Comparison of ENCODE assay signal across 1 cellular context in the genomic region with DNA sequence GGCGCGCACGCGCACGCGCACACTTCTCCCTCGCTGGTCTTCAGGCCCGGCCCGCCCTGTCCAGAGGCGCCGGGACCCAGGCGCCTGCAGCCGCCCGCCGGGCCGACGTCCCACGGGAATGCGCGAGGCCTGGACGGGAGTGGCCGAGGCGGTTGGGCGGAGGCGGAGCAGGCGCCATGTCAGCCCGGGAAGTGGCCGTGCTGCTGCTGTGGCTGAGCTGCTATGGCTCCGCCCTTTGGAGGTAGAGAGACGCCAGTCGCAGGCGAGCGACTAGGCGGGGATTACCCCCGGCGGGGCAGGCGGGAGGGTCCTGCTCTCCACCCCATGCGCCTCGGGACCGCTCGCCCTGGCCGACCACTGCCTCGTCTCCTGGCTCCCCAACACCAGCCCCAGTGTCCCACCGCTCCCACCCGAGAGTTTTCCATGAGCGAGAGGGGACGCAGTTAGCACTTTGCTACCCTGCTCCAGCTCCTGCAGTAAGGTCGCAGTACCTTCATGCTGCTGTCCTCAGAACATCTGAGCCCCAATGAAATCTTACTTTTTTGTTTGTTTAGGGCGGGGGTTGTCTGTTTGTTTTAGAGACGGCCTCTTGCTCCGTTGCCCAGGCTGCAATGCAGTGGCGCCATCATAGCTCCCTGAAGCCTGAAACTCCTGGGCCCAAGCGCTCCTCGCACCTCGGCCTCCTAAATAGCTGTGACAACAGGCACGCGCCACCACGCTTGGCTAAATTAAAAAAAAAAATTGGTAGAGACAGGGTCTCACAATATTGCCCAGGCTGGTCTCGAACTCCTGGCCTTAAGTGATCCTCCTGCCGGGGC.
TF ChIP-seq lines count a peak whose summit lies in the region.

A gene with protein sequence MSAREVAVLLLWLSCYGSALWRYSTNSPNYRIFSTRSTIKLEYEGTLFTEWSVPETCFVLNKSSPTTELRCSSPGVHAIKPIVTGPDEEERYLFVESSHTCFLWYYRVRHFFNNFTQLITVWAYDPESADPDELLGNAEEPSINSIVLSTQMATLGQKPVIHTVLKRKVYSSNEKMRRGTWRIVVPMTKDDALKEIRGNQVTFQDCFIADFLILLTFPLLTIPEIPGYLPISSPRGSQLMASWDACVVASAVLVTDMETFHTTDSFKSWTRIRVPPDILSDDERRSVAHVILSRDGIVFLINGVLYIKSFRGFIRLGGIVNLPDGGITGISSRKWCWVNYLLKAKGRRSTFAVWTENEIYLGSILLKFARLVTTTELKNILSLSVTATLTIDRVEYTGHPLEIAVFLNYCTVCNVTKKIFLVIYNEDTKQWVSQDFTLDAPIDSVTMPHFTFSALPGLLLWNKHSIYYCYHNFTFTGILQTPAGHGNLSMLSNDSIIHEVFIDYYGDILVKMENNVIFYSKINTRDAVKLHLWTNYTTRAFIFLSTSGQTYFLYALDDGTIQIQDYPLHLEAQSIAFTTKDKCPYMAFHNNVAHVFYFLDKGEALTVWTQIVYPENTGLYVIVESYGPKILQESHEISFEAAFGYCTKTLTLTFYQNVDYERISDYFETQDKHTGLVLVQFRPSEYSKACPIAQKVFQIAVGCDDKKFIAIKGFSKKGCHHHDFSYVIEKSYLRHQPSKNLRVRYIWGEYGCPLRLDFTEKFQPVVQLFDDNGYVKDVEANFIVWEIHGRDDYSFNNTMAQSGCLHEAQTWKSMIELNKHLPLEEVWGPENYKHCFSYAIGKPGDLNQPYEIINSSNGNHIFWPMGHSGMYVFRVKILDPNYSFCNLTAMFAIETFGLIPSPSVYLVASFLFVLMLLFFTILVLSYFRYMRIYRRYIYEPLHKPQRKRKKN (plus strand): TSS at position 20 of the 818 bp plus-strand sequence. CDS start 157 bp downstream, at position 177.

TF ChIP-seq in HCT116, 20 proteins besides CTCF, POLR2A, EP300 and RAD21:
- TF ChIP-seq ELF1 (IDR thresholded peaks at IDR 0.05; ENCODE audit: borderline replicate concordance, low read depth) (no peak), JUND (IDR thresholded peaks at IDR 0.05) (no peak), CEBPB (IDR thresholded peaks at IDR 0.05; ENCODE audit: low read depth) (no peak), EGR1 (IDR thresholded peaks at IDR 0.05; ENCODE audit: low read depth) (no peak), EZH2phosphoT487 (IDR thresholded peaks at IDR 0.05; ENCODE audit: borderline replicate concordance) (no peak), YY1 (IDR thresholded peaks at IDR 0.05; ENCODE audit: extremely low read depth, insufficient replicate concordance, low read depth, low read length) (no peak), CBX3 (IDR thresholded peaks at IDR 0.05; ENCODE audit: low read depth) (no peak), SP1 (IDR thresholded peaks at IDR 0.05; ENCODE audit: low read depth) (no peak), EZH2 (IDR thresholded peaks at IDR 0.05) (no peak), POLR2AphosphoS5 (IDR thresholded peaks at IDR 0.05; ENCODE audit: low read depth, low read length) (no peak), FOSL1 (IDR thresholded peaks at IDR 0.05; ENCODE audit: low read depth) (no peak), SRF (IDR thresholded peaks at IDR 0.05; ENCODE audit: low read depth) (no peak)
- TF ChIP-seq, protein P1, sequence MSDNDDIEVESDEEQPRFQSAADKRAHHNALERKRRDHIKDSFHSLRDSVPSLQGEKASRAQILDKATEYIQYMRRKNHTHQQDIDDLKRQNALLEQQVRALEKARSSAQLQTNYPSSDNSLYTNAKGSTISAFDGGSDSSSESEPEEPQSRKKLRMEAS (IDR thresholded peaks at IDR 0.05) = no peak
- TF ChIP-seq, protein P2, sequence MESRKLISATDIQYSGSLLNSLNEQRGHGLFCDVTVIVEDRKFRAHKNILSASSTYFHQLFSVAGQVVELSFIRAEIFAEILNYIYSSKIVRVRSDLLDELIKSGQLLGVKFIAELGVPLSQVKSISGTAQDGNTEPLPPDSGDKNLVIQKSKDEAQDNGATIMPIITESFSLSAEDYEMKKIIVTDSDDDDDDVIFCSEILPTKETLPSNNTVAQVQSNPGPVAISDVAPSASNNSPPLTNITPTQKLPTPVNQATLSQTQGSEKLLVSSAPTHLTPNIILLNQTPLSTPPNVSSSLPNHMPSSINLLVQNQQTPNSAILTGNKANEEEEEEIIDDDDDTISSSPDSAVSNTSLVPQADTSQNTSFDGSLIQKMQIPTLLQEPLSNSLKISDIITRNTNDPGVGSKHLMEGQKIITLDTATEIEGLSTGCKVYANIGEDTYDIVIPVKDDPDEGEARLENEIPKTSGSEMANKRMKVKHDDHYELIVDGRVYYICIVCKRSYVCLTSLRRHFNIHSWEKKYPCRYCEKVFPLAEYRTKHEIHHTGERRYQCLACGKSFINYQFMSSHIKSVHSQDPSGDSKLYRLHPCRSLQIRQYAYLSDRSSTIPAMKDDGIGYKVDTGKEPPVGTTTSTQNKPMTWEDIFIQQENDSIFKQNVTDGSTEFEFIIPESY (IDR thresholded peaks at IDR 0.05; ENCODE audit: extremely low read depth, insufficient replicate concordance, low read length) = no peak
- TF ChIP-seq, protein P3, sequence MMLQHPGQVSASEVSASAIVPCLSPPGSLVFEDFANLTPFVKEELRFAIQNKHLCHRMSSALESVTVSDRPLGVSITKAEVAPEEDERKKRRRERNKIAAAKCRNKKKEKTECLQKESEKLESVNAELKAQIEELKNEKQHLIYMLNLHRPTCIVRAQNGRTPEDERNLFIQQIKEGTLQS (IDR thresholded peaks at IDR 0.05) = no peak
